ENCODE assay signal across 8 cellular contexts in the genomic region with DNA sequence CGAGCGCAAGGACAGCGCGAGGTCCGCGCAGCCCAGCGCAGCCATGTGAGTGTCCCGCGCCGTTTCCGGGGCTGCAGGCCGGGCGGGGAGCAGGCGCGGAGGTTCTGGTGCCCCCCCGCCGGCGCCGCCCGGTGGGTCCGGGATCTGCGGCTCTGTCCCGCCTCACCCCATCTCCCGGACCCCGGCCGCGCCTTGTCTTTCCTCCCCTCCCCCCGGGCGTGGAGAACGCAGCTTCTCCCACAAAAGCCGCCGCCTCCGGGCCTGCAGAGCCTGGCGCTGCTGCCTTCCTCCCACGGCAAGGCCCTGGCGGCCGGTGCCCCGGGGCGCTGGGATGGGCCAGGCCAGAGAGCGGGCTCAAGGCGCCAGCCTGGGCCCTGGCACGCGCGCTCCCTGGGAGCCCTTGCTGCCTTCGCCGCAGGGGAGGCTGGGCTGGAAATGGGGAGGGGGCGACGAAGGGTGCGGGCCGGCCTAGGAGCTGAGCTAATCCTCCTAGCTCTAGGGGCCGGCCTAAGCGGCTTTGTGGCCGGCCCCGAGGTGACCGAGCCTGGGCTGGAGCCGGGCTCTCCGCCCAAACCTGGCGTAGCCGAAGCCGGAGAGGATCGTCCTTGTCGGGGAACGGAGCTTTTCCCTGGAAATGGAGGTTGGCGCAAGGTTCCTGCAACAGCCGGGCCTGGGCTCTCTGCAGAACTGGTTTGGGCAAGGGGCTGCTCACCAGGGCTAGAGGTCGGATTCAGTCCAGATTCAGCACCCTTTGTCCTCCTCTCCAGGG. TPM values are rescaled to one million over a fixed set of nuclear protein-coding genes. Genes with fewer than 3 reads are reported as not detected.
DNase-seq lines count a peak whose midpoint lies in the region; ATAC-seq, FAIRE-seq and TF ChIP-seq lines count a peak whose summit lies in the region.

No MANE protein-coding gene starts in this region.

- peaks cover 4 to 14% of the 10 kb centered on the region in 2 donors for H3K27me3 Mint-ChIP-seq in CD4-positive, alpha-beta memory T cell
- peaks cover 45% of the 10 kb centered on the region for H3K27me3 Mint-ChIP-seq in T-helper 2 cell treated with Interferon-gamma antibody and Interleukin-4, amounts not matched to agents 5 μg/mL and 100 μg/mL, for 36 hours (ENCODE audit: low read depth)
- H3K27me3 Mint-ChIP-seq in effector memory CD8-positive, alpha-beta T cell = peaks cover 13 to 23% of the 10 kb centered on the region in 2 donors

- peak overlapping the region; percentile 36 to 50 for H3K4me3 ChIP-seq in CD4-positive, alpha-beta memory T cell (ENCODE audit: low read length in 2 of 2)
- H3K4me3 ChIP-seq in HEK293 (ENCODE audit: low read depth, low read length) (peak overlapping the region; percentile 56), mononuclear cell (ENCODE audit: low read length) (peak overlapping the region; percentile 61)

- intact Hi-C loops in CD4-positive, alpha-beta memory T cell (cut with micrococcal nuclease) = no loop called here

- no peaks in the 10 kb centered on the region for H3K9me3 ChIP-seq in CD4-positive, alpha-beta memory T cell (ENCODE audit: control insufficient read depth in 1 of 2, low read length in 2 of 2)
- no peaks in the 10 kb centered on the region for H3K9me3 ChIP-seq in HEK293 (ENCODE audit: control insufficient read depth, insufficient read depth, low read depth, low read length)
- no peaks in the 10 kb centered on the region for H3K9me3 ChIP-seq in mononuclear cell (ENCODE audit: low read depth, low read length)

- TF ChIP-seq CTCF in HEK293 (tag by site-specific recombination; IDR thresholded peaks at IDR 0.05) = peak; percentile 15; the same call in 1 of the 2 replicates

- H3K36me3 Mint-ChIP-seq in CD4-positive, alpha-beta memory T cell = no peaks in the 10 kb centered on the region
- no peaks in the 10 kb centered on the region for H3K36me3 Mint-ChIP-seq in T-helper 2 cell treated with Interferon-gamma antibody and Interleukin-4, amounts not matched to agents 5 μg/mL and 100 μg/mL, for 36 hours (ENCODE audit: low read depth)
- H3K36me3 Mint-ChIP-seq in effector memory CD8-positive, alpha-beta T cell (ENCODE audit: insufficient read depth) = peaks cover 7% of the 10 kb centered on the region

- H3K4me1 ChIP-seq in CD4-positive, alpha-beta memory T cell (ENCODE audit: insufficient read depth, low read length) = peaks cover 28% of the 10 kb centered on the region
- H3K4me1 ChIP-seq in HEK293 (ENCODE audit: control insufficient read depth, insufficient read depth, low read length) (no peaks in the 10 kb centered on the region), mononuclear cell (ENCODE audit: insufficient read depth, low read length) (peaks cover 57% of the 10 kb centered on the region)

- peak; percentile 52 for ATAC-seq in effector memory CD8-positive, alpha-beta T cell (replicated peaks)

- H3K9me3 Mint-ChIP-seq in CD4-positive, alpha-beta memory T cell = no peaks in the 10 kb centered on the region
- H3K9me3 Mint-ChIP-seq in T-helper 2 cell treated with Interferon-gamma antibody and Interleukin-4, amounts not matched to agents 5 μg/mL and 100 μg/mL, for 36 hours = no peaks in the 10 kb centered on the region
- no peaks in the 10 kb centered on the region for H3K9me3 Mint-ChIP-seq in effector memory CD8-positive, alpha-beta T cell

- no peak for DNase-seq in CD4-positive, alpha-beta memory T cell
- DNase-seq in T-helper 2 cell treated with Interferon-gamma antibody and Interleukin-4, amounts not matched to agents 5 μg/mL and 100 μg/mL, for 36 hours (ENCODE audit: low spot score) = peak; percentile 22
- DNase-seq in effector memory CD8-positive, alpha-beta T cell = no peak
- DNase-seq in urothelium cell line (ENCODE audit: low spot score) (peak; percentile 54), NCI-H510A treated with DMSO at 0.1 percent for 48 hours (lab: John Stamatoyannopoulos, UW) (no peak), NCI-H1105 treated with DMSO at 0.1 percent for 48 hours (lab: John Stamatoyannopoulos, UW) (no peak)

- no peak for FAIRE-seq in urothelium cell line (lab: Jason Lieb, UNC)

- H3K4me3 Mint-ChIP-seq in CD4-positive, alpha-beta memory T cell = peak overlapping the region; percentile 73 to 87 (median 80)
- H3K4me3 Mint-ChIP-seq in T-helper 2 cell treated with Interferon-gamma antibody and Interleukin-4, amounts not matched to agents 5 μg/mL and 100 μg/mL, for 36 hours = peak overlapping the region; percentile 81
- H3K4me3 Mint-ChIP-seq in effector memory CD8-positive, alpha-beta T cell = peak overlapping the region; percentile 75 to 76

- POLR2A ChIA-PET in CD4-positive, alpha-beta memory T cell (lab: Charles Lee; ENCODE audit: partially characterized antibody) = interaction anchor here (0.9 to 2.9 kb wide), 10 partner anchors 8 to 406 kb away, joined by 3 to 22 read pairs (median 6); a partner anchor contains a TSS
- POLR2A ChIA-PET in HEK293 (lab: Yijun Ruan, JAX) = interaction anchor here (0.6 to 2.1 kb wide), 4 partner anchors 9 to 177 kb away, joined by 3 to 7 read pairs (median 4); a partner anchor contains a TSS

- peak overlapping the region in 2 of 7 donors; percentile 42 to 58 for H3K27ac Mint-ChIP-seq in CD4-positive, alpha-beta memory T cell
- no peak overlapping the region for H3K27ac Mint-ChIP-seq in T-helper 2 cell treated with Interferon-gamma antibody and Interleukin-4, amounts not matched to agents 5 μg/mL and 100 μg/mL, for 36 hours
- H3K27ac Mint-ChIP-seq in effector memory CD8-positive, alpha-beta T cell = no peak overlapping the region

- H3K36me3 ChIP-seq in CD4-positive, alpha-beta memory T cell (ENCODE audit: insufficient read depth, low read length) = no peaks in the 10 kb centered on the region
- H3K36me3 ChIP-seq in HEK293 (ENCODE audit: control insufficient read depth in 2 of 2, insufficient read depth in 1 of 2, low read length in 2 of 2) = peaks cover 0 to 3% of the 10 kb centered on the region in 2 experiments; a peak in 1 of 3 replicates

- CTCF ChIA-PET in CD4-positive, alpha-beta memory T cell (lab: Charles Lee; ENCODE audit: partially characterized antibody) = interaction anchor here (0.7 to 11.4 kb wide), 7 partner anchors 8 to 116 kb away, joined by 3 to 125 read pairs (median 3); a partner anchor contains a TSS
- CTCF ChIA-PET in HEK293 (lab: Yijun Ruan, JAX) = interaction anchor here (0.7 to 5.6 kb wide), 7 partner anchors 8 to 115 kb away, joined by 3 to 62 read pairs (median 4); a partner anchor contains a TSS

- no peak overlapping the region for H3K27ac ChIP-seq in CD4-positive, alpha-beta memory T cell (ENCODE audit: low read depth, low read length)
- H3K27ac ChIP-seq in HEK293 (ENCODE audit: extremely low read depth, low read depth, low read length) = peak overlapping the region; percentile 72; the same call in 1 of the 2 replicates

- H3K4me1 Mint-ChIP-seq in CD4-positive, alpha-beta memory T cell = peaks cover 4 to 44% (median 21%) of the 10 kb centered on the region in 4 donors
- H3K4me1 Mint-ChIP-seq in T-helper 2 cell treated with Interferon-gamma antibody and Interleukin-4, amounts not matched to agents 5 μg/mL and 100 μg/mL, for 36 hours (ENCODE audit: low read depth) = peaks cover 17% of the 10 kb centered on the region
- H3K4me1 Mint-ChIP-seq in effector memory CD8-positive, alpha-beta T cell (ENCODE audit: low read depth in 2 of 2) = peaks cover 15 to 16% of the 10 kb centered on the region in 2 donors

- peaks cover 7% of the 10 kb centered on the region for H3K27me3 ChIP-seq in CD4-positive, alpha-beta memory T cell (ENCODE audit: insufficient read depth, low read length)
- H3K27me3 ChIP-seq in mononuclear cell (ENCODE audit: insufficient read depth, low read length) = no peaks in the 10 kb centered on the region

TF ChIP-seq in HEK293, 187 proteins besides CTCF, POLR2A, EP300 and RAD21 (continues in another document):
- TF ChIP-seq ZNF37A (tag by site-specific recombination; IDR thresholded peaks at IDR 0.05) = no peak
- no peak for TF ChIP-seq MEIS1 (CRISPR knock-in tag; IDR thresholded peaks at IDR 0.05; ENCODE audit: borderline replicate concordance)
- no peak for TF ChIP-seq ZNF530 (tag by site-specific recombination; IDR thresholded peaks at IDR 0.05; ENCODE audit: low read depth)
- no peak for TF ChIP-seq OSR2 (tag by site-specific recombination; IDR thresholded peaks at IDR 0.05)
- peak; percentile 5; the same call in 1 of the 2 replicates for TF ChIP-seq FEZF1 (tag by site-specific recombination; IDR thresholded peaks at IDR 0.05)
- 0 out of 2 replicates have a peak, but pooled peaks have one; percentile 44 for TF ChIP-seq ZNF561 (tag by site-specific recombination; IDR thresholded peaks at IDR 0.05; ENCODE audit: borderline replicate concordance)
- TF ChIP-seq ZNF23 (tag by site-specific recombination; IDR thresholded peaks at IDR 0.05; ENCODE audit: borderline replicate concordance) = no peak
- no peak for TF ChIP-seq ZNF785 (tag by site-specific recombination; IDR thresholded peaks at IDR 0.05)
- 0 out of 2 replicates have a peak, but pooled peaks have one; percentile 5 for TF ChIP-seq SP3 (tag by site-specific recombination; IDR thresholded peaks at IDR 0.05)
- TF ChIP-seq ZEB2 (tag by site-specific recombination; IDR thresholded peaks at IDR 0.05) = no peak
- TF ChIP-seq ZNF146 (tag by site-specific recombination; IDR thresholded peaks at IDR 0.05) = no peak
- TF ChIP-seq ZNF184 (tag by site-specific recombination; IDR thresholded peaks at IDR 0.05) = no peak
- TF ChIP-seq ZNF501 (tag by site-specific recombination; IDR thresholded peaks at IDR 0.05) = no peak
- TF ChIP-seq ZFHX2 (tag by site-specific recombination; conservative IDR thresholded peaks at IDR 0.05) = peak; percentile 38
- TF ChIP-seq ZIC2 (tag by site-specific recombination; IDR thresholded peaks at IDR 0.05) = peak; percentile 86
- TF ChIP-seq ZBTB1 (tag by site-specific recombination; IDR thresholded peaks at IDR 0.05) = no peak
- no peak for TF ChIP-seq HOXC10 (CRISPR knock-in tag; IDR thresholded peaks at IDR 0.05)
- no peak for TF ChIP-seq BCL11A (tag by site-specific recombination; IDR thresholded peaks at IDR 0.05; ENCODE audit: low read depth)
- TF ChIP-seq GLIS1 (tag by site-specific recombination; IDR thresholded peaks at IDR 0.05) = no peak

RNA-seq across cellular contexts. Expression of a gene that starts 0.4 kb away (rescaled TPM):
- total RNA-seq in CD4-positive, alpha-beta memory T cell = 10 to 100 TPM; 46.8 to 53.8 TPM
- polyA plus RNA-seq in CD4-positive, alpha-beta memory T cell = 1 to 10 TPM in 1 of 2 donors, under 1 TPM in 1; 0.75 to 7.1 TPM
- 42.6 TPM for total RNA-seq in mononuclear cell

RNA-seq across cellular contexts. Expression of a gene that starts 33.3 kb away (rescaled TPM):
- 10 to 100 TPM; 69.8 to 72.5 TPM for total RNA-seq in CD4-positive, alpha-beta memory T cell
- polyA plus RNA-seq in CD4-positive, alpha-beta memory T cell = 10 to 100 TPM; 26.5 to 85.7 TPM
- total RNA-seq in mononuclear cell = 43.2 TPM

RNA-seq across cellular contexts. Expression of a gene that starts 45.7 kb away (rescaled TPM):
- total RNA-seq in CD4-positive, alpha-beta memory T cell = not detected
- not detected for polyA plus RNA-seq in CD4-positive, alpha-beta memory T cell
- total RNA-seq in mononuclear cell = not detected

RNA-seq across cellular contexts. Expression of a gene that starts 48.1 kb away (rescaled TPM):
- 10 to 100 TPM; 42.8 to 49.0 TPM for total RNA-seq in CD4-positive, alpha-beta memory T cell
- 100 to 1,000 TPM in 1 of 2 donors, 10 to 100 TPM in 1; 92.8 to 133 TPM for polyA plus RNA-seq in CD4-positive, alpha-beta memory T cell
- total RNA-seq in mononuclear cell = 113 TPM

Comparison
In these comparisons a context has a peak if more than half of its experiments do, and no peak if none do; other contexts are left out.
1. DNase-seq: peak in T-helper 2 cell treated with Interferon-gamma antibody and Interleukin-4, amounts not matched to agents 5 μg/mL and 100 μg/mL, for 36 hours (single experiment) and urothelium cell line (single experiment); none in CD4-positive, alpha-beta memory T cell (0 of 5), effector memory CD8-positive, alpha-beta T cell (0 of 3), NCI-H510A treated with DMSO at 0.1 percent for 48 hours (single experiment) and NCI-H1105 treated with DMSO at 0.1 percent for 48 hours (single experiment).
2. Peak in every context shown above with its lines, with median percentiles within 50 percentile points of each other: H3K4me3 ChIP-seq and H3K4me3 Mint-ChIP-seq.